ENCODE assay signal across 1 cellular context in the genomic region with DNA sequence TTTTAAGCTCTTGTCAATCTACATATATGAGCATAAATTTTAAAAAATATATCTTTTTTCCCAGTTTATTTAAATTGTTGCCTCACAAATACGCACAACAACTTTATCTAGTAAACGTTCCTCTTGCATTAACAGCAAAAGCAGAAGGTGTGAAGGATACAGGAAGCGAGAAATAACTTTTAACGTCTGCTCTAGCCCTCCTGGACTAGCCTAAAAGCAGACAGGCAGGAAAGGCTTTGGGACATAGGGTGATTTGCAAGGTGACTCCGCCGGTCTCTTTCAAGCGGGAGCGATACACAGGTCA.
A peak's percentile ranks its signal among the peaks of the same experiment; 100 is the strongest.
TF ChIP-seq lines count a peak whose summit lies in the region.

No MANE protein-coding gene starts in this region.

TF ChIP-seq in K562, 482 proteins besides CTCF, POLR2A, EP300 and RAD21 (continues in another document):
- TF ChIP-seq SAFB2 (IDR thresholded peaks at IDR 0.05; ENCODE audit: borderline replicate concordance, low read depth, low read length, severe bottlenecking) (no peak), RCOR1 (IDR thresholded peaks at IDR 0.05; ENCODE audit: borderline replicate concordance in 1 of 2, low read depth in 2 of 2, low read length in 2 of 2) (no peak), CTBP1 (IDR thresholded peaks at IDR 0.05; ENCODE audit: borderline replicate concordance) (no peak), HDAC2 (IDR thresholded peaks at IDR 0.05) (no peak), SMARCA5 (IDR thresholded peaks at IDR 0.05) (no peak), ZFP36 (IDR thresholded peaks at IDR 0.05; ENCODE audit: low read depth, low read length, partially characterized antibody) (peak; percentile 77), RBFOX2 (IDR thresholded peaks at IDR 0.05; ENCODE audit: low read depth, low read length) (no peak), ZKSCAN8 (CRISPR knock-in tag; IDR thresholded peaks at IDR 0.05) (no peak), ARNT (IDR thresholded peaks at IDR 0.05) (0 out of 4 replicates have a peak, but pooled peaks of 1 of the 2 experiments have one; percentile 18), POLR2AphosphoS5 (IDR thresholded peaks at IDR 0.05; ENCODE audit: control insufficient read depth, insufficient read depth, low read depth, low read length) (no peak), ZNF316 (IDR thresholded peaks at IDR 0.05) (no peak), SRSF3 (IDR thresholded peaks at IDR 0.05; ENCODE audit: insufficient read depth, low read length) (no peak), KDM1A (IDR thresholded peaks at IDR 0.05) (no peak), ERF (CRISPR knock-in tag; IDR thresholded peaks at IDR 0.05) (0 out of 2 replicates have a peak, but pooled peaks have one; percentile 59), ZNF224 (CRISPR knock-in tag; IDR thresholded peaks at IDR 0.05) (no peak), ZC3H4 (CRISPR knock-in tag; IDR thresholded peaks at IDR 0.05; ENCODE audit: borderline replicate concordance) (no peak), PURB (CRISPR knock-in tag; IDR thresholded peaks at IDR 0.05; ENCODE audit: low read depth) (no peak)
- TF ChIP-seq, protein P1, sequence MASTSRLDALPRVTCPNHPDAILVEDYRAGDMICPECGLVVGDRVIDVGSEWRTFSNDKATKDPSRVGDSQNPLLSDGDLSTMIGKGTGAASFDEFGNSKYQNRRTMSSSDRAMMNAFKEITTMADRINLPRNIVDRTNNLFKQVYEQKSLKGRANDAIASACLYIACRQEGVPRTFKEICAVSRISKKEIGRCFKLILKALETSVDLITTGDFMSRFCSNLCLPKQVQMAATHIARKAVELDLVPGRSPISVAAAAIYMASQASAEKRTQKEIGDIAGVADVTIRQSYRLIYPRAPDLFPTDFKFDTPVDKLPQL (IDR thresholded peaks at IDR 0.05; ENCODE audit: extremely low read depth, insufficient read length), result no peak
- TF ChIP-seq, protein P2, sequence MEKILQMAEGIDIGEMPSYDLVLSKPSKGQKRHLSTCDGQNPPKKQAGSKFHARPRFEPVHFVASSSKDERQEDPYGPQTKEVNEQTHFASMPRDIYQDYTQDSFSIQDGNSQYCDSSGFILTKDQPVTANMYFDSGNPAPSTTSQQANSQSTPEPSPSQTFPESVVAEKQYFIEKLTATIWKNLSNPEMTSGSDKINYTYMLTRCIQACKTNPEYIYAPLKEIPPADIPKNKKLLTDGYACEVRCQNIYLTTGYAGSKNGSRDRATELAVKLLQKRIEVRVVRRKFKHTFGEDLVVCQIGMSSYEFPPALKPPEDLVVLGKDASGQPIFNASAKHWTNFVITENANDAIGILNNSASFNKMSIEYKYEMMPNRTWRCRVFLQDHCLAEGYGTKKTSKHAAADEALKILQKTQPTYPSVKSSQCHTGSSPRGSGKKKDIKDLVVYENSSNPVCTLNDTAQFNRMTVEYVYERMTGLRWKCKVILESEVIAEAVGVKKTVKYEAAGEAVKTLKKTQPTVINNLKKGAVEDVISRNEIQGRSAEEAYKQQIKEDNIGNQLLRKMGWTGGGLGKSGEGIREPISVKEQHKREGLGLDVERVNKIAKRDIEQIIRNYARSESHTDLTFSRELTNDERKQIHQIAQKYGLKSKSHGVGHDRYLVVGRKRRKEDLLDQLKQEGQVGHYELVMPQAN (IDR thresholded peaks at IDR 0.05; ENCODE audit: borderline replicate concordance), result no peak
- TF ChIP-seq, protein P3, sequence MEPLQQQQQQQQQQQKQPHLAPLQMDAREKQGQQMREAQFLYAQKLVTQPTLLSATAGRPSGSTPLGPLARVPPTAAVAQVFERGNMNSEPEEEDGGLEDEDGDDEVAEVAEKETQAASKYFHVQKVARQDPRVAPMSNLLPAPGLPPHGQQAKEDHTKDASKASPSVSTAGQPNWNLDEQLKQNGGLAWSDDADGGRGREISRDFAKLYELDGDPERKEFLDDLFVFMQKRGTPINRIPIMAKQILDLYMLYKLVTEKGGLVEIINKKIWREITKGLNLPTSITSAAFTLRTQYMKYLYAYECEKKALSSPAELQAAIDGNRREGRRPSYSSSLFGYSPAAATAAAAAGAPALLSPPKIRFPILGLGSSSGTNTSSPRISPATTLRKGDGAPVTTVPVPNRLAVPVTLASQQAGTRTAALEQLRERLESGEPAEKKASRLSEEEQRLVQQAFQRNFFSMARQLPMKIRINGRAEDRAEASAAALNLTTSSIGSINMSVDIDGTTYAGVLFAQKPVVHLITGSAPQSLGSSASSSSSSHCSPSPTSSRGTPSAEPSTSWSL (CRISPR knock-in tag; IDR thresholded peaks at IDR 0.05; ENCODE audit: borderline replicate concordance), result no peak
- TF ChIP-seq, protein P4, sequence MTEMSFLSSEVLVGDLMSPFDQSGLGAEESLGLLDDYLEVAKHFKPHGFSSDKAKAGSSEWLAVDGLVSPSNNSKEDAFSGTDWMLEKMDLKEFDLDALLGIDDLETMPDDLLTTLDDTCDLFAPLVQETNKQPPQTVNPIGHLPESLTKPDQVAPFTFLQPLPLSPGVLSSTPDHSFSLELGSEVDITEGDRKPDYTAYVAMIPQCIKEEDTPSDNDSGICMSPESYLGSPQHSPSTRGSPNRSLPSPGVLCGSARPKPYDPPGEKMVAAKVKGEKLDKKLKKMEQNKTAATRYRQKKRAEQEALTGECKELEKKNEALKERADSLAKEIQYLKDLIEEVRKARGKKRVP (CRISPR knock-in tag; IDR thresholded peaks at IDR 0.05), result 0 out of 2 replicates have a peak, but pooled peaks have one; percentile 12
- TF ChIP-seq, protein P5, sequence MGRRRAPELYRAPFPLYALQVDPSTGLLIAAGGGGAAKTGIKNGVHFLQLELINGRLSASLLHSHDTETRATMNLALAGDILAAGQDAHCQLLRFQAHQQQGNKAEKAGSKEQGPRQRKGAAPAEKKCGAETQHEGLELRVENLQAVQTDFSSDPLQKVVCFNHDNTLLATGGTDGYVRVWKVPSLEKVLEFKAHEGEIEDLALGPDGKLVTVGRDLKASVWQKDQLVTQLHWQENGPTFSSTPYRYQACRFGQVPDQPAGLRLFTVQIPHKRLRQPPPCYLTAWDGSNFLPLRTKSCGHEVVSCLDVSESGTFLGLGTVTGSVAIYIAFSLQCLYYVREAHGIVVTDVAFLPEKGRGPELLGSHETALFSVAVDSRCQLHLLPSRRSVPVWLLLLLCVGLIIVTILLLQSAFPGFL (CRISPR knock-in tag; IDR thresholded peaks at IDR 0.05), result no peak
- TF ChIP-seq, protein P6, sequence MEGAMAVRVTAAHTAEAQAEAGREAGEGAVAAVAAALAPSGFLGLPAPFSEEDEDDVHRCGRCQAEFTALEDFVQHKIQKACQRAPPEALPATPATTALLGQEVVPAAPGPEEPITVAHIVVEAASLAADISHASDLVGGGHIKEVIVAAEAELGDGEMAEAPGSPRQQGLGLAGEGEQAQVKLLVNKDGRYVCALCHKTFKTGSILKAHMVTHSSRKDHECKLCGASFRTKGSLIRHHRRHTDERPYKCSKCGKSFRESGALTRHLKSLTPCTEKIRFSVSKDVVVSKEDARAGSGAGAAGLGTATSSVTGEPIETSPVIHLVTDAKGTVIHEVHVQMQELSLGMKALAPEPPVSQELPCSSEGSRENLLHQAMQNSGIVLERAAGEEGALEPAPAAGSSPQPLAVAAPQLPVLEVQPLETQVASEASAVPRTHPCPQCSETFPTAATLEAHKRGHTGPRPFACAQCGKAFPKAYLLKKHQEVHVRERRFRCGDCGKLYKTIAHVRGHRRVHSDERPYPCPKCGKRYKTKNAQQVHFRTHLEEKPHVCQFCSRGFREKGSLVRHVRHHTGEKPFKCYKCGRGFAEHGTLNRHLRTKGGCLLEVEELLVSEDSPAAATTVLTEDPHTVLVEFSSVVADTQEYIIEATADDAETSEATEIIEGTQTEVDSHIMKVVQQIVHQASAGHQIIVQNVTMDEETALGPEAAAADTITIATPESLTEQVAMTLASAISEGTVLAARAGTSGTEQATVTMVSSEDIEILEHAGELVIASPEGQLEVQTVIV (CRISPR knock-in tag; IDR thresholded peaks at IDR 0.05; ENCODE audit: borderline replicate concordance), result 0 out of 2 replicates have a peak, but pooled peaks have one; percentile 76
- TF ChIP-seq, protein P7, sequence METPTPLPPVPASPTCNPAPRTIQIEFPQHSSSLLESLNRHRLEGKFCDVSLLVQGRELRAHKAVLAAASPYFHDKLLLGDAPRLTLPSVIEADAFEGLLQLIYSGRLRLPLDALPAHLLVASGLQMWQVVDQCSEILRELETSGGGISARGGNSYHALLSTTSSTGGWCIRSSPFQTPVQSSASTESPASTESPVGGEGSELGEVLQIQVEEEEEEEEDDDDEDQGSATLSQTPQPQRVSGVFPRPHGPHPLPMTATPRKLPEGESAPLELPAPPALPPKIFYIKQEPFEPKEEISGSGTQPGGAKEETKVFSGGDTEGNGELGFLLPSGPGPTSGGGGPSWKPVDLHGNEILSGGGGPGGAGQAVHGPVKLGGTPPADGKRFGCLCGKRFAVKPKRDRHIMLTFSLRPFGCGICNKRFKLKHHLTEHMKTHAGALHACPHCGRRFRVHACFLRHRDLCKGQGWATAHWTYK (CRISPR knock-in tag; IDR thresholded peaks at IDR 0.05), result no peak
- TF ChIP-seq, protein P8, sequence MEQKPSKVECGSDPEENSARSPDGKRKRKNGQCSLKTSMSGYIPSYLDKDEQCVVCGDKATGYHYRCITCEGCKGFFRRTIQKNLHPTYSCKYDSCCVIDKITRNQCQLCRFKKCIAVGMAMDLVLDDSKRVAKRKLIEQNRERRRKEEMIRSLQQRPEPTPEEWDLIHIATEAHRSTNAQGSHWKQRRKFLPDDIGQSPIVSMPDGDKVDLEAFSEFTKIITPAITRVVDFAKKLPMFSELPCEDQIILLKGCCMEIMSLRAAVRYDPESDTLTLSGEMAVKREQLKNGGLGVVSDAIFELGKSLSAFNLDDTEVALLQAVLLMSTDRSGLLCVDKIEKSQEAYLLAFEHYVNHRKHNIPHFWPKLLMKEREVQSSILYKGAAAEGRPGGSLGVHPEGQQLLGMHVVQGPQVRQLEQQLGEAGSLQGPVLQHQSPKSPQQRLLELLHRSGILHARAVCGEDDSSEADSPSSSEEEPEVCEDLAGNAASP (IDR thresholded peaks at IDR 0.05), result no peak
- TF ChIP-seq, protein P9, sequence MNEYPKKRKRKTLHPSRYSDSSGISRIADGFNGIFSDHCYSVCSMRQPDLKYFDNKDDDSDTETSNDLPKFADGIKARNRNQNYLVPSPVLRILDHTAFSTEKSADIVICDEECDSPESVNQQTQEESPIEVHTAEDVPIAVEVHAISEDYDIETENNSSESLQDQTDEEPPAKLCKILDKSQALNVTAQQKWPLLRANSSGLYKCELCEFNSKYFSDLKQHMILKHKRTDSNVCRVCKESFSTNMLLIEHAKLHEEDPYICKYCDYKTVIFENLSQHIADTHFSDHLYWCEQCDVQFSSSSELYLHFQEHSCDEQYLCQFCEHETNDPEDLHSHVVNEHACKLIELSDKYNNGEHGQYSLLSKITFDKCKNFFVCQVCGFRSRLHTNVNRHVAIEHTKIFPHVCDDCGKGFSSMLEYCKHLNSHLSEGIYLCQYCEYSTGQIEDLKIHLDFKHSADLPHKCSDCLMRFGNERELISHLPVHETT (CRISPR knock-in tag; conservative IDR thresholded peaks at IDR 0.05 in 1 of 2, IDR thresholded peaks at IDR 0.05 in 1 of 2), result no peak
- TF ChIP-seq, protein P10, sequence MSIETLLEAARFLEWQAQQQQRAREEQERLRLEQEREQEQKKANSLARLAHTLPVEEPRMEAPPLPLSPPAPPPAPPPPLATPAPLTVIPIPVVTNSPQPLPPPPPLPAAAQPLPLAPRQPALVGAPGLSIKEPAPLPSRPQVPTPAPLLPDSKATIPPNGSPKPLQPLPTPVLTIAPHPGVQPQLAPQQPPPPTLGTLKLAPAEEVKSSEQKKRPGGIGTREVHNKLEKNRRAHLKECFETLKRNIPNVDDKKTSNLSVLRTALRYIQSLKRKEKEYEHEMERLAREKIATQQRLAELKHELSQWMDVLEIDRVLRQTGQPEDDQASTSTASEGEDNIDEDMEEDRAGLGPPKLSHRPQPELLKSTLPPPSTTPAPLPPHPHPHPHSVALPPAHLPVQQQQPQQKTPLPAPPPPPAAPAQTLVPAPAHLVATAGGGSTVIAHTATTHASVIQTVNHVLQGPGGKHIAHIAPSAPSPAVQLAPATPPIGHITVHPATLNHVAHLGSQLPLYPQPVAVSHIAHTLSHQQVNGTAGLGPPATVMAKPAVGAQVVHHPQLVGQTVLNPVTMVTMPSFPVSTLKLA (conservative IDR thresholded peaks at IDR 0.05), result no peak
